In genomic region chr6:159595173-159595572, GRCh38 we compare ENCODE assay signal across 10 cellular contexts.
DNase-seq lines count a peak whose midpoint lies in the region; ATAC-seq and TF ChIP-seq lines count a peak whose summit lies in the region.
"Had no signal": no experiment of that assay in that cellular context is flagged by ENCODE, and none has a peak within 500 bp of the region (broad histone marks: within the 10 kb centered on the region; RNA-seq: fewer than 3 reads in every experiment).

No MANE protein-coding gene starts in this region.

- no peak overlapping the region for H3K9ac ChIP-seq in fibroblast of lung (ENCODE audit: insufficient read depth, low read length)
- peak overlapping the region; percentile 81 for H3K9ac ChIP-seq in skeletal muscle satellite cell (ENCODE audit: low read depth, low read length)

- no peaks in the 10 kb centered on the region for H3K79me2 ChIP-seq in fibroblast of lung (ENCODE audit: control insufficient read depth, insufficient read depth, low read length)

- peak; percentile 83 for ATAC-seq in SK-N-SH treated with all-trans-retinoic acid at 6 μM for 48 hours

- no peak for TF ChIP-seq POLR2A in lower leg skin (IDR thresholded peaks at IDR 0.05)

- H3K27ac ChIP-seq in fibroblast of lung (ENCODE audit: insufficient read depth, low read length): peak overlapping the region; percentile 65

- H3K27me3 ChIP-seq in fibroblast of lung (ENCODE audit: control insufficient read depth, insufficient read depth, low read length): no peaks in the 10 kb centered on the region
- no peaks in the 10 kb centered on the region for H3K27me3 ChIP-seq in skeletal muscle satellite cell (ENCODE audit: control insufficient read depth, insufficient read depth, low read length)
- H3K27me3 ChIP-seq: sigmoid colon had no signal

- TF ChIP-seq CTCF in fibroblast of lung (conservative IDR thresholded peaks at IDR 0.05 in 1 of 2, IDR thresholded peaks at IDR 0.05 in 1 of 2; ENCODE audit: low read depth in 1 of 2, low read length in 2 of 2) (no peak), lower leg skin (IDR thresholded peaks at IDR 0.05) (no peak)

- intact Hi-C loops in lower leg skin (cut with DNase I; ENCODE audit: low total_unique reads): no loop called here

- H2AFZ ChIP-seq in fibroblast of lung (ENCODE audit: low read length): no peak overlapping the region

- no peaks in the 10 kb centered on the region for H4K20me1 ChIP-seq in fibroblast of lung (ENCODE audit: control insufficient read depth, extremely low read depth, insufficient read depth, low read length)

- H3K4me3 ChIP-seq in fibroblast of lung (replicated peaks in 1 of 4; ENCODE audit: control extremely low read depth in 1 of 4, insufficient read depth in 1 of 4, low read depth in 3 of 4, low read length in 4 of 4) (no peak overlapping the region), skeletal muscle satellite cell (ENCODE audit: low read length) (peak overlapping the region; percentile 60), lower leg skin (ENCODE audit: low read depth, poor library complexity, severe bottlenecking) (no peak overlapping the region)
- H3K4me3 ChIP-seq: sigmoid colon had no signal

- 41 to 42% methylated on average over 3 of the region's 3 CpGs for WGBS in lower leg skin, 2 donors

- peaks cover 14% of the 10 kb centered on the region for H3K4me1 ChIP-seq in fibroblast of lung (ENCODE audit: control insufficient read depth, extremely low read depth, insufficient read depth, low read length)
- H3K4me1 ChIP-seq in skeletal muscle satellite cell (ENCODE audit: control insufficient read depth, insufficient read depth, low read length): peaks cover 25% of the 10 kb centered on the region

- H3K9me3 ChIP-seq in fibroblast of lung (ENCODE audit: control insufficient read depth, insufficient read depth, low read depth, low read length): no peaks in the 10 kb centered on the region
- H3K9me3 ChIP-seq in skeletal muscle satellite cell (replicated peaks; ENCODE audit: low read length): no peaks in the 10 kb centered on the region
- H3K9me3 ChIP-seq: sigmoid colon had no signal

- H3K4me2 ChIP-seq in fibroblast of lung (ENCODE audit: extremely low read depth, insufficient read depth, low read length) (peak overlapping the region; percentile 47), skeletal muscle satellite cell (ENCODE audit: low read length) (peak overlapping the region; percentile 81)

- peak; percentile 28 to 41 for DNase-seq in activated CD4-positive, alpha-beta T cell treated with anti-CD3 and anti-CD28 coated beads, Interleukin-2, amount 50 U/mL, for 48 hours
- DNase-seq in activated CD4-positive, alpha-beta T cell treated with anti-CD3 and anti-CD28 coated beads, Interleukin-2, amount 50 U/mL, for 4 hours: no peak
- DNase-seq in fibroblast of lung (ENCODE audit: low read depth in 2 of 2): peak; percentile 59 to 63
- DNase-seq in lower leg skin (ENCODE audit: low spot score in 2 of 2): no peak
- DNase-seq in COR-L47 (lab: John Stamatoyannopoulos, UW): no peak
- no peak for DNase-seq in NCI-H2196 treated with DMSO at 0.1 percent for 48 hours (lab: John Stamatoyannopoulos, UW; ENCODE audit: unreplicated experiment)
- DNase-seq: NCI-H524 treated with DMSO at 0.1 percent for 48 hours, sigmoid colon had no signal

- H3K36me3 ChIP-seq in fibroblast of lung (ENCODE audit: control insufficient read depth, insufficient read depth, low read length) (no peaks in the 10 kb centered on the region), skeletal muscle satellite cell (ENCODE audit: insufficient read depth, low read length) (no peaks in the 10 kb centered on the region)
- H3K36me3 ChIP-seq: sigmoid colon had no signal

TF ChIP-seq in SK-N-SH treated with all-trans-retinoic acid at 6 μM for 48 hours, 23 proteins besides CTCF, POLR2A, EP300 and RAD21:
- no peak for TF ChIP-seq ZC3H10 (CRISPR knock-in tag; IDR thresholded peaks at IDR 0.05)
- no peak for TF ChIP-seq CSDC2 (CRISPR knock-in tag; IDR thresholded peaks at IDR 0.05)
- TF ChIP-seq CREB5 (CRISPR knock-in tag; IDR thresholded peaks at IDR 0.05; ENCODE audit: low read depth): no peak
- TF ChIP-seq ARNTL (CRISPR knock-in tag; IDR thresholded peaks at IDR 0.05; ENCODE audit: borderline replicate concordance, low read depth): no peak
- TF ChIP-seq CSRNP3 (CRISPR knock-in tag; IDR thresholded peaks at IDR 0.05): no peak
- no peak for TF ChIP-seq TOX (CRISPR knock-in tag; IDR thresholded peaks at IDR 0.05; ENCODE audit: borderline replicate concordance)
- TF ChIP-seq ISL1 (CRISPR knock-in tag; IDR thresholded peaks at IDR 0.05): no peak
- TF ChIP-seq PPARA (CRISPR knock-in tag; IDR thresholded peaks at IDR 0.05; ENCODE audit: borderline replicate concordance): no peak
- no peak for TF ChIP-seq ZFP3 (CRISPR knock-in tag; IDR thresholded peaks at IDR 0.05)
- TF ChIP-seq ZNF565 (CRISPR knock-in tag; conservative IDR thresholded peaks at IDR 0.05; ENCODE audit: low read depth): no peak
- no peak for TF ChIP-seq TCF4 (CRISPR knock-in tag; IDR thresholded peaks at IDR 0.05; ENCODE audit: borderline replicate concordance)
- TF ChIP-seq ZFP30 (CRISPR knock-in tag; IDR thresholded peaks at IDR 0.05): no peak
- no peak for TF ChIP-seq ZNF70 (CRISPR knock-in tag; IDR thresholded peaks at IDR 0.05)
- TF ChIP-seq BACH2 (CRISPR knock-in tag; IDR thresholded peaks at IDR 0.05; ENCODE audit: borderline replicate concordance): no peak
- TF ChIP-seq POU6F1 (CRISPR knock-in tag; IDR thresholded peaks at IDR 0.05; ENCODE audit: borderline replicate concordance, low read depth): no peak
- no peak for TF ChIP-seq SNAI2 (CRISPR knock-in tag; IDR thresholded peaks at IDR 0.05)

Comparison
In these comparisons a context has a peak if more than half of its experiments do, and no peak if none do; other contexts are left out.
1. DNase-seq: peak in activated CD4-positive, alpha-beta T cell treated with anti-CD3 and anti-CD28 coated beads, Interleukin-2, amount 50 U/mL, for 48 hours (2 of 2) and fibroblast of lung (2 of 2); none in activated CD4-positive, alpha-beta T cell treated with anti-CD3 and anti-CD28 coated beads, Interleukin-2, amount 50 U/mL, for 4 hours (0 of 2), lower leg skin (0 of 2), COR-L47 (single experiment) and NCI-H2196 treated with DMSO at 0.1 percent for 48 hours (single experiment).